In genomic region chr5:154811239-154811638, GRCh38 we compare ENCODE assay signal across 2 cellular contexts.
TF ChIP-seq lines count a peak whose summit lies in the region.

No MANE protein-coding gene starts in this region.

TF ChIP-seq in SK-N-SH treated with all-trans-retinoic acid at 6 μM for 48 hours, 23 proteins besides CTCF, POLR2A, EP300 and RAD21 (continued from another document):
- no peak for TF ChIP-seq PATZ1 (CRISPR knock-in tag; IDR thresholded peaks at IDR 0.05; ENCODE audit: borderline replicate concordance)
- TF ChIP-seq ISL1 (CRISPR knock-in tag; IDR thresholded peaks at IDR 0.05): no peak
- TF ChIP-seq ZNF70 (CRISPR knock-in tag; IDR thresholded peaks at IDR 0.05): no peak
- no peak for TF ChIP-seq ZNF8 (CRISPR knock-in tag; IDR thresholded peaks at IDR 0.05)
- TF ChIP-seq ARNTL (CRISPR knock-in tag; IDR thresholded peaks at IDR 0.05; ENCODE audit: borderline replicate concordance, low read depth): no peak

TF ChIP-seq in SK-N-SH, 30 proteins besides CTCF, POLR2A, EP300 and RAD21 (continued from another document):
- TF ChIP-seq, protein P1, sequence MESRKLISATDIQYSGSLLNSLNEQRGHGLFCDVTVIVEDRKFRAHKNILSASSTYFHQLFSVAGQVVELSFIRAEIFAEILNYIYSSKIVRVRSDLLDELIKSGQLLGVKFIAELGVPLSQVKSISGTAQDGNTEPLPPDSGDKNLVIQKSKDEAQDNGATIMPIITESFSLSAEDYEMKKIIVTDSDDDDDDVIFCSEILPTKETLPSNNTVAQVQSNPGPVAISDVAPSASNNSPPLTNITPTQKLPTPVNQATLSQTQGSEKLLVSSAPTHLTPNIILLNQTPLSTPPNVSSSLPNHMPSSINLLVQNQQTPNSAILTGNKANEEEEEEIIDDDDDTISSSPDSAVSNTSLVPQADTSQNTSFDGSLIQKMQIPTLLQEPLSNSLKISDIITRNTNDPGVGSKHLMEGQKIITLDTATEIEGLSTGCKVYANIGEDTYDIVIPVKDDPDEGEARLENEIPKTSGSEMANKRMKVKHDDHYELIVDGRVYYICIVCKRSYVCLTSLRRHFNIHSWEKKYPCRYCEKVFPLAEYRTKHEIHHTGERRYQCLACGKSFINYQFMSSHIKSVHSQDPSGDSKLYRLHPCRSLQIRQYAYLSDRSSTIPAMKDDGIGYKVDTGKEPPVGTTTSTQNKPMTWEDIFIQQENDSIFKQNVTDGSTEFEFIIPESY (IDR thresholded peaks at IDR 0.05; ENCODE audit: borderline replicate concordance, low read depth): no peak
- TF ChIP-seq IRF3 (IDR thresholded peaks at IDR 0.05; ENCODE audit: low read depth, low read length) (no peak), FOSL2 (IDR thresholded peaks at IDR 0.05; ENCODE audit: borderline replicate concordance, low read depth) (no peak), SMC3 (IDR thresholded peaks at IDR 0.05; ENCODE audit: low read depth, low read length) (no peak), TEAD4 (IDR thresholded peaks at IDR 0.05; ENCODE audit: borderline replicate concordance, insufficient read depth) (no peak), TAF1 (IDR thresholded peaks at IDR 0.05; ENCODE audit: borderline replicate concordance, low read depth, low read length) (no peak), NRF1 (IDR thresholded peaks at IDR 0.05; ENCODE audit: low read depth, low read length) (no peak), MEF2A (IDR thresholded peaks at IDR 0.05; ENCODE audit: borderline replicate concordance, low read depth) (no peak)
